ENCODE assay signal across 10 cellular contexts in the genomic region with DNA sequence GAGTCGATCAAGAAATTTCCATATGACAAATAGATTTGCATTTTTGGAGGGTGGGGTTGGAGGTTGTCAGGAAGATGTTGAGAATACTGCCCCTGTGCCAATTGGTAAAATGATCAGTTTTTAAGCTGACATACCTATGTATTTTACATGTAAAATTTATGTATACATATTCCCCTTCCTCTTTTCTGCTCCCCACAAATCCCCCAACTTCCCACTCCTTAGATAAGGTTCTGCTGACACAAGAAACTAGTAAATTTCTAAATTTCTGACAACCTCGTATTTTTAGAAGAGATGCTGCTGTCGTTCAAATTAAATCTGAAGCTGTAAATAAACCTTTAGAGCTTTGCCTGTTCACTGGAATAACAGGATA.
DNase-seq lines count a peak whose midpoint lies in the region; ATAC-seq and TF ChIP-seq lines count a peak whose summit lies in the region.
"Had no signal": no experiment of that assay in that cellular context is flagged by ENCODE, and none has a peak within 500 bp of the region (broad histone marks: within the 10 kb centered on the region; RNA-seq: fewer than 3 reads in every experiment).

No MANE protein-coding gene starts in this region.

- H3K4me3 ChIP-seq in left ventricle myocardium inferior (peak overlapping the region; percentile 54), muscle layer of duodenum (ENCODE audit: low read depth in 1 of 2, low read length in 2 of 2) (peak overlapping the region; percentile 18 to 20)

- H3K27me3 ChIP-seq in left ventricle myocardium inferior (ENCODE audit: low read depth) (no peaks in the 10 kb centered on the region), muscle layer of duodenum (ENCODE audit: low read depth, low read length) (no peaks in the 10 kb centered on the region)

- TF ChIP-seq CTCF in left ventricle myocardium inferior (IDR thresholded peaks at IDR 0.05; ENCODE audit: borderline replicate concordance) (no peak), WTC11 (IDR thresholded peaks at IDR 0.05) (no peak), GM13976 (IDR thresholded peaks at IDR 0.05; ENCODE audit: borderline replicate concordance, control extremely low read depth, extremely low read depth, insufficient read depth, missing control alignments) (no peak)

- in situ Hi-C loops in GM13976 (cut with MboI; ENCODE audit: low sequenced_read_pairs, unreplicated experiment) = no loop called here

- CTCF ChIA-PET in WTC11 (lab: Charles Lee) = interaction anchor here (1.0 to 1.4 kb wide), 3 partner anchors 73 to 637 kb away, joined by 3 to 7 read pairs (median 4); no protein-coding TSS in a partner anchor

- intact Hi-C loops in left ventricle myocardium inferior (cut with micrococcal nuclease) (no loop called here), left ventricle myocardium superior (cut with micrococcal nuclease) (no loop called here)

- no peaks in the 10 kb centered on the region for H3K9me3 Mint-ChIP-seq in WTC11

- ATAC-seq in left ventricle myocardium superior (no peak), WTC11 (no peak), GM21717 (IDR thresholded peaks at IDR 0.05; ENCODE audit: unreplicated experiment) (no peak)

- H3K27ac ChIP-seq in left ventricle myocardium inferior (replicated peaks) (peak overlapping the region; percentile 87), muscle layer of duodenum (ENCODE audit: low read length) (no peak overlapping the region)

- peaks cover 87% of the 10 kb centered on the region for H3K4me1 Mint-ChIP-seq in WTC11

- H3K36me3 Mint-ChIP-seq in WTC11 = no peaks in the 10 kb centered on the region

- no peaks in the 10 kb centered on the region for H3K9me3 ChIP-seq in left ventricle myocardium inferior (replicated peaks)
- no peaks in the 10 kb centered on the region for H3K9me3 ChIP-seq in muscle layer of duodenum (ENCODE audit: control insufficient read depth in 1 of 2, low read length in 2 of 2)

- peak overlapping the region; percentile 32; the same call in 1 of the 2 replicates for H3K4me3 Mint-ChIP-seq in WTC11

- peaks cover 43% of the 10 kb centered on the region for H3K4me1 ChIP-seq in left ventricle myocardium inferior
- peaks cover 7 to 8% of the 10 kb centered on the region in 2 donors for H3K4me1 ChIP-seq in muscle layer of duodenum (ENCODE audit: control insufficient read depth in 1 of 2, insufficient read depth in 2 of 2, low read length in 2 of 2)

- DNase-seq in left ventricle myocardium inferior (no peak), left ventricle myocardium superior (no peak), WTC11 (ENCODE audit: low spot score) (no peak), OCI-M2 (lab: John Stamatoyannopoulos, UW; ENCODE audit: unreplicated experiment) (no peak), cerebellar nuclear complex (lab: John Stamatoyannopoulos, UW) (no peak), GM13976 (ENCODE audit: low spot score) (no peak)
- DNase-seq: aorta, NCI-H187 treated with DMSO at 0.1 percent for 48 hours had no signal

- peak overlapping the region; percentile 96 for H3K27ac Mint-ChIP-seq in WTC11

- H3K27me3 Mint-ChIP-seq in WTC11 (ENCODE audit: low read depth) = no peaks in the 10 kb centered on the region

- no peaks in the 10 kb centered on the region for H3K36me3 ChIP-seq in left ventricle myocardium inferior
- H3K36me3 ChIP-seq in muscle layer of duodenum (ENCODE audit: control insufficient read depth in 1 of 2, insufficient read depth in 2 of 2, low read length in 2 of 2) = no peaks in the 10 kb centered on the region

- POLR2A ChIA-PET in WTC11 (lab: Charles Lee) = no interaction called here

TF ChIP-seq in WTC11, 78 proteins besides CTCF, POLR2A, EP300 and RAD21:
- TF ChIP-seq CBFB (CRISPR knock-in tag; IDR thresholded peaks at IDR 0.05; ENCODE audit: low read depth) = no peak
